ENCODE assay signal across 8 cellular contexts in genomic region chr11:94543695-94544581, GRCh38. TPM values are rescaled to one million over a fixed set of nuclear protein-coding genes. Genes with fewer than 3 reads are reported as not detected.
A peak's percentile ranks its signal among the peaks of the same experiment; 100 is the strongest.
DNase-seq lines count a peak whose midpoint lies in the region; ATAC-seq and TF ChIP-seq lines count a peak whose summit lies in the region.

A gene with protein sequence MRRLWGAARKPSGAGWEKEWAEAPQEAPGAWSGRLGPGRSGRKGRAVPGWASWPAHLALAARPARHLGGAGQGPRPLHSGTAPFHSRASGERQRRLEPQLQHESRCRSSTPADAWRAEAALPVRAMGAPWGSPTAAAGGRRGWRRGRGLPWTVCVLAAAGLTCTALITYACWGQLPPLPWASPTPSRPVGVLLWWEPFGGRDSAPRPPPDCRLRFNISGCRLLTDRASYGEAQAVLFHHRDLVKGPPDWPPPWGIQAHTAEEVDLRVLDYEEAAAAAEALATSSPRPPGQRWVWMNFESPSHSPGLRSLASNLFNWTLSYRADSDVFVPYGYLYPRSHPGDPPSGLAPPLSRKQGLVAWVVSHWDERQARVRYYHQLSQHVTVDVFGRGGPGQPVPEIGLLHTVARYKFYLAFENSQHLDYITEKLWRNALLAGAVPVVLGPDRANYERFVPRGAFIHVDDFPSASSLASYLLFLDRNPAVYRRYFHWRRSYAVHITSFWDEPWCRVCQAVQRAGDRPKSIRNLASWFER (plus strand): TSS chr11:94543921. CDS start chr11:94544134, 213 bp downstream.

- CTCF ChIA-PET in OCI-LY7 (lab: Charles Lee; ENCODE audit: unreplicated experiment), result no interaction called here

- H4K20me1 ChIP-seq in OCI-LY7 (ENCODE audit: insufficient read depth, low read length), result no peaks in the 10 kb centered on the region

- peak within 1 kb of the TSS; percentile 69 for H3K4me3 ChIP-seq in OCI-LY7 (ENCODE audit: low read depth, low read length, poor library complexity, severe bottlenecking)
- peak within 1 kb of the TSS; percentile 55 to 88 (median 72) for H3K4me3 ChIP-seq in esophagus squamous epithelium

- no peaks in the 10 kb centered on the region for H3K27me3 ChIP-seq in esophagus squamous epithelium

- BruUV-seq in OCI-LY7 (replicated peaks; lab: Mats Ljungman, UMichigan), result no TSS peak

- DNase-seq in D341Med (ENCODE audit: low spot score), result peak; percentile 89
- peak; percentile 70 for DNase-seq in HS-27A (ENCODE audit: low read depth)
- peak; percentile 69 for DNase-seq in OCI-LY7 (ENCODE audit: low spot score)
- DNase-seq in activated T-cell treated with anti-CD3 and anti-CD28 coated beads, Interleukin-2, amount 50 U/mL, for 72 hours, result peak; percentile 82 to 84
- DNase-seq in esophagus squamous epithelium (lab: John Stamatoyannopoulos, UW), result peak; percentile 30
- peak; percentile 67 for DNase-seq in naive B cell
- peak; percentile 70 for DNase-seq in stimulated activated naive B cell treated with anti-CD40 and anti-IgM and Interleukin-4, amounts not matched to agents 10 μg/mL and 1 μg/mL and 100 μg/mL, for 72 hours

- peak within 1 kb of the TSS; percentile 82 for H2AFZ ChIP-seq in OCI-LY7 (ENCODE audit: low read length)

- no peaks in the 10 kb centered on the region for H3K9me2 ChIP-seq in OCI-LY7 (ENCODE audit: insufficient read depth, low read length)

- H3K9me3 ChIP-seq in OCI-LY7 (ENCODE audit: low read length) (no peaks in the 10 kb centered on the region), esophagus squamous epithelium (no peaks in the 10 kb centered on the region)

- H3K79me2 ChIP-seq in OCI-LY7 (ENCODE audit: insufficient read depth, low read depth, low read length), result no peaks in the 10 kb centered on the region

- H3K36me3 Mint-ChIP-seq in activated T-cell treated with anti-CD3 and anti-CD28 coated beads, Interleukin-2, amount 50 U/mL, for 72 hours (ENCODE audit: insufficient read depth in 2 of 2), result peaks cover 2% of the 10 kb centered on the region in 2 donors
- no peaks in the 10 kb centered on the region for H3K36me3 Mint-ChIP-seq in naive B cell
- H3K36me3 Mint-ChIP-seq in stimulated activated naive B cell treated with anti-CD40 and anti-IgM and Interleukin-4, amounts not matched to agents 10 μg/mL and 1 μg/mL and 100 μg/mL, for 72 hours, result peaks cover 8 to 13% of the 10 kb centered on the region in 2 donors

- peaks cover 39% of the 10 kb centered on the region for H3K4me1 Mint-ChIP-seq in activated T-cell treated with anti-CD3 and anti-CD28 coated beads, Interleukin-2, amount 50 U/mL, for 72 hours (ENCODE audit: low read depth)
- peaks cover 16 to 33% (median 32%) of the 10 kb centered on the region in 3 donors for H3K4me1 Mint-ChIP-seq in naive B cell
- peaks cover 12 to 36% of the 10 kb centered on the region in 2 donors for H3K4me1 Mint-ChIP-seq in stimulated activated naive B cell treated with anti-CD40 and anti-IgM and Interleukin-4, amounts not matched to agents 10 μg/mL and 1 μg/mL and 100 μg/mL, for 72 hours

- H3K4me3 Mint-ChIP-seq in activated T-cell treated with anti-CD3 and anti-CD28 coated beads, Interleukin-2, amount 50 U/mL, for 72 hours, result peak within 1 kb of the TSS; percentile 99 to 100
- H3K4me3 Mint-ChIP-seq in naive B cell, result peak within 1 kb of the TSS; percentile 83 to 99 (median 99)
- peak within 1 kb of the TSS; percentile 98 to 100 for H3K4me3 Mint-ChIP-seq in stimulated activated naive B cell treated with anti-CD40 and anti-IgM and Interleukin-4, amounts not matched to agents 10 μg/mL and 1 μg/mL and 100 μg/mL, for 72 hours

- H3K4me2 ChIP-seq in OCI-LY7 (ENCODE audit: low read length), result peak within 1 kb of the TSS; percentile 53

- H3K27ac Mint-ChIP-seq in activated T-cell treated with anti-CD3 and anti-CD28 coated beads, Interleukin-2, amount 50 U/mL, for 72 hours, result peak within 1 kb of the TSS; percentile 100
- H3K27ac Mint-ChIP-seq in naive B cell, result peak within 1 kb of the TSS; percentile 94 to 99 (median 98)
- H3K27ac Mint-ChIP-seq in stimulated activated naive B cell treated with anti-CD40 and anti-IgM and Interleukin-4, amounts not matched to agents 10 μg/mL and 1 μg/mL and 100 μg/mL, for 72 hours, result peak within 1 kb of the TSS; percentile 100

- WGBS in esophagus squamous epithelium, 2 donors, result 1 to 2% methylated on average over 13 to 27 of the region's 101 CpGs

- intact Hi-C loops in OCI-LY7 (cut with micrococcal nuclease; ENCODE audit: unreplicated experiment), result no loop called here
- intact Hi-C loops in esophagus squamous epithelium (cut with DNase I), result no loop called here

- H3K4me1 ChIP-seq in OCI-LY7 (ENCODE audit: insufficient read depth, low read length, poor library complexity, severe bottlenecking) (peaks cover 11% of the 10 kb centered on the region), esophagus squamous epithelium (peaks cover 23 to 80% (median 39%) of the 10 kb centered on the region in 3 donors)

- no peak for TF ChIP-seq CTCF in OCI-LY7 (conservative IDR thresholded peaks at IDR 0.05; ENCODE audit: low read length)
- TF ChIP-seq CTCF in esophagus squamous epithelium (IDR thresholded peaks at IDR 0.05), result no peak

- POLR2A ChIA-PET in OCI-LY7 (lab: Charles Lee), result no interaction called here

- H3K27ac ChIP-seq in OCI-LY7 (ENCODE audit: low read depth, low read length, poor library complexity, severe bottlenecking) (peak within 1 kb of the TSS; percentile 28), esophagus squamous epithelium (peak within 1 kb of the TSS; percentile 85 to 98 (median 91))

- ATAC-seq in GM19468 (IDR thresholded peaks at IDR 0.05; ENCODE audit: extremely low read depth, unreplicated experiment), result peak; percentile 82
- peak; percentile 83 to 88 for ATAC-seq in activated T-cell treated with anti-CD3 and anti-CD28 coated beads, Interleukin-2, amount 50 U/mL, for 72 hours (replicated peaks in 1 of 2)
- peak; percentile 71 to 73 for ATAC-seq in naive B cell (ENCODE audit: low read depth in 2 of 2)
- ATAC-seq in stimulated activated naive B cell treated with anti-CD40 and anti-IgM and Interleukin-4, amounts not matched to agents 10 μg/mL and 1 μg/mL and 100 μg/mL, for 72 hours (replicated peaks), result peak; percentile 87 to 88

- H3K36me3 ChIP-seq in OCI-LY7 (ENCODE audit: insufficient read depth, low read length), result no peaks in the 10 kb centered on the region
- H3K36me3 ChIP-seq in esophagus squamous epithelium, result no peaks in the 10 kb centered on the region

- H3K9me3 Mint-ChIP-seq in activated T-cell treated with anti-CD3 and anti-CD28 coated beads, Interleukin-2, amount 50 U/mL, for 72 hours, result no peaks in the 10 kb centered on the region
- H3K9me3 Mint-ChIP-seq in naive B cell, result no peaks in the 10 kb centered on the region
- no peaks in the 10 kb centered on the region for H3K9me3 Mint-ChIP-seq in stimulated activated naive B cell treated with anti-CD40 and anti-IgM and Interleukin-4, amounts not matched to agents 10 μg/mL and 1 μg/mL and 100 μg/mL, for 72 hours

- peaks cover 5% of the 10 kb centered on the region for H3K27me3 Mint-ChIP-seq in activated T-cell treated with anti-CD3 and anti-CD28 coated beads, Interleukin-2, amount 50 U/mL, for 72 hours (ENCODE audit: low read depth)
- peaks cover 0 to 12% (median 0%) of the 10 kb centered on the region in 3 donors for H3K27me3 Mint-ChIP-seq in naive B cell
- peaks cover 0 to 7% of the 10 kb centered on the region in 2 donors for H3K27me3 Mint-ChIP-seq in stimulated activated naive B cell treated with anti-CD40 and anti-IgM and Interleukin-4, amounts not matched to agents 10 μg/mL and 1 μg/mL and 100 μg/mL, for 72 hours

- peak in 2 of 4 donors; percentile 60 to 66 for TF ChIP-seq POLR2A in esophagus squamous epithelium (IDR thresholded peaks at IDR 0.05)

RNA-seq across cellular contexts. Expression of the gene that starts here (rescaled TPM):
- total RNA-seq in OCI-LY7 (2014; rRNA removed; shearing (Covaris generic)), result 1.5 and 1.7 TPM in 2 replicates
- 1.2 and 1.7 TPM in 2 replicates for total RNA-seq in OCI-LY7 (2022)
- 1 to 10 TPM; 5.4 to 5.5 TPM for total RNA-seq in activated T-cell treated with anti-CD3 and anti-CD28 coated beads, Interleukin-2, amount 50 U/mL, for 72 hours
- 1 to 10 TPM; 1.4 to 6.1 (median 1.8) TPM for total RNA-seq in esophagus squamous epithelium
- polyA plus RNA-seq in naive B cell (ENCODE audit: low read depth in 6 of 6), result 1 to 10 TPM in 3 of 6 donors, under 1 TPM in 3; 0.06 to 1.2 (median 1.00) TPM

Comparison
In these comparisons a context has a peak if more than half of its experiments do, and no peak if none do; other contexts are left out.
1. Peak in every context shown above with its lines: DNase-seq, ATAC-seq, H3K4me3 ChIP-seq and H3K27ac ChIP-seq.
2. DNase-seq: peak in every context shown above with its lines; median percentile 89 in D341Med; 83 in activated T-cell treated with anti-CD3 and anti-CD28 coated beads, Interleukin-2, amount 50 U/mL, for 72 hours; 70 in HS-27A; 70 in stimulated activated naive B cell treated with anti-CD40 and anti-IgM and Interleukin-4, amounts not matched to agents 10 μg/mL and 1 μg/mL and 100 μg/mL, for 72 hours; 69 in OCI-LY7; 67 in naive B cell; 30 in esophagus squamous epithelium.